11 cellular contexts compared by ENCODE assay signal in the genomic region with DNA sequence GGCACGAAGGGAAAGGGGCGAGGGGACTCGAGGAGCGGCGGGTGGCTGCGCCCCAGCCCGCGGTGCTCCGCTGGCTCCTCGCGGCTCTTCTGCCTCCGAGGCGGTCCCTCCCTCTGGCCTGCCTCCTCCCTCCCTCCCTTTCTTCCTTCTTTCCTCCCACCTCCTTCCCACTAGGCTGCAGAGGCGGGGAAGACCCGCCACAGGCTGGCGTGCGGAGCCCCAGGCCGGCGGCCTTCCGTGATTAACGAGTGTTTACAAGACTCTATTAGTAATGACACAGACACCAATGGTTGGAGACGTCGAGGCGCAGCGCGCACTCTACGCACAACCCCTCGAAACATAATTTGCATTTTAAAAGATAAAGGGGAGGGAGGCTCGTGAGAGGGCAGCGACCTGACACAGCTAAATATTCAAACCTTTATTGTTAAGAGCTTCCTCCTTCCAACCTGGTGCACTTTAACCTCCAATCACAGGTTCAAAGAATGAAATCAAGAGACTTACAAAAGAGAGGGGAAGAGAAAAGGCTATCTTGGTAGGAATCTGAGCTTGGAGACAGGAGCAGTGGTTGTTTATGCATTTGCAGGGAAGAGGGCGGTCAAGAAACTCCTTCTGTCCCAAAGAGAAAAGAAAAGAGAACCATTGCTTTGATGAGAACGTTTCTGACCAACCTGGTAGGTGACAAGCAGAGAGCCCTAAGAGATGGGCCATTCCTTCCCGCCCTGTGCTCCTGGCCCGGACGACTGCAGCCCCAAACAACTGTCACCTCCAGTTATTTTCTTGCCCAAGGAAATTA. TPM values are rescaled to one million over a fixed set of nuclear protein-coding genes. Genes with fewer than 3 reads are reported as not detected.
DNase-seq lines count a peak whose midpoint lies in the region; ATAC-seq and TF ChIP-seq lines count a peak whose summit lies in the region.
"Had no signal": no experiment of that assay in that cellular context is flagged by ENCODE, and none has a peak within 500 bp of the region (broad histone marks: within the 10 kb centered on the region; RNA-seq: fewer than 3 reads in every experiment).

A gene with protein sequence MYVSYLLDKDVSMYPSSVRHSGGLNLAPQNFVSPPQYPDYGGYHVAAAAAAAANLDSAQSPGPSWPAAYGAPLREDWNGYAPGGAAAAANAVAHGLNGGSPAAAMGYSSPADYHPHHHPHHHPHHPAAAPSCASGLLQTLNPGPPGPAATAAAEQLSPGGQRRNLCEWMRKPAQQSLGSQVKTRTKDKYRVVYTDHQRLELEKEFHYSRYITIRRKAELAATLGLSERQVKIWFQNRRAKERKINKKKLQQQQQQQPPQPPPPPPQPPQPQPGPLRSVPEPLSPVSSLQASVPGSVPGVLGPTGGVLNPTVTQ (minus strand): TSS at position 243 of the 793 bp plus-strand sequence. CDS start 309 bp downstream, outside the sequence.

- WGBS in spleen, 5 donors = 3 to 7% (median 7%) methylated on average over 34 to 35 of the region's 35 CpGs

- DNase-seq in activated CD4-positive, alpha-beta T cell treated with anti-CD3 and anti-CD28 coated beads, Interleukin-2, amount 10 ng/mL, durations not matched to agents 7 days and 5 days = no peak
- no peak for DNase-seq in activated CD4-positive, alpha-beta T cell treated with anti-CD3 and anti-CD28 coated beads, Interleukin-2, amount 50 U/mL, for 1 hour
- DNase-seq in NCI-H748 (lab: John Stamatoyannopoulos, UW; ENCODE audit: unreplicated experiment) = peak; percentile 90
- DNase-seq in glutamatergic neuron = peak; percentile 33
- no peak for DNase-seq in spleen
- DNase-seq in stimulated activated CD4-positive, alpha-beta T cell treated with anti-CD3 and anti-CD28 coated beads, Interleukin-1b, Interleukin-23, amount 100 ng/mL, for 48 hours = no peak
- DNase-seq: anterior cingulate cortex, Karpas-422 had no signal

- CTCF ChIA-PET in activated CD4-positive, alpha-beta T cell treated with anti-CD3 and anti-CD28 coated beads, Interleukin-2, amount 10 ng/mL, durations not matched to agents 7 days and 5 days (lab: Charles Lee) = interaction anchor here (1.7 kb wide), 1 partner anchor 174 kb away, joined by 5 read pairs; no protein-coding TSS in a partner anchor

- H3K4me1 Mint-ChIP-seq in activated CD4-positive, alpha-beta T cell treated with anti-CD3 and anti-CD28 coated beads, Interleukin-2, amount 10 ng/mL, durations not matched to agents 7 days and 5 days = peaks cover 5% of the 10 kb centered on the region
- peaks cover 19% of the 10 kb centered on the region for H3K4me1 Mint-ChIP-seq in glutamatergic neuron (ENCODE audit: low read depth, unreplicated experiment)

- peaks cover 84% of the 10 kb centered on the region for H3K27me3 Mint-ChIP-seq in activated CD4-positive, alpha-beta T cell treated with anti-CD3 and anti-CD28 coated beads, Interleukin-2, amount 10 ng/mL, durations not matched to agents 7 days and 5 days
- H3K27me3 Mint-ChIP-seq in glutamatergic neuron (ENCODE audit: unreplicated experiment) = peaks cover 43% of the 10 kb centered on the region

- no peaks in the 10 kb centered on the region for H3K9me3 Mint-ChIP-seq in activated CD4-positive, alpha-beta T cell treated with anti-CD3 and anti-CD28 coated beads, Interleukin-2, amount 10 ng/mL, durations not matched to agents 7 days and 5 days
- H3K9me3 Mint-ChIP-seq in glutamatergic neuron (ENCODE audit: unreplicated experiment) = peaks cover 26% of the 10 kb centered on the region

- no peaks in the 10 kb centered on the region for H3K36me3 ChIP-seq in spleen

- H3K27ac Mint-ChIP-seq in activated CD4-positive, alpha-beta T cell treated with anti-CD3 and anti-CD28 coated beads, Interleukin-2, amount 10 ng/mL, durations not matched to agents 7 days and 5 days = peak within 1 kb of the TSS; percentile 2
- no peak within 1 kb of the TSS for H3K27ac Mint-ChIP-seq in glutamatergic neuron (ENCODE audit: unreplicated experiment)

- TF ChIP-seq CTCF in glutamatergic neuron (IDR thresholded peaks at IDR 0.05; ENCODE audit: partially characterized antibody, unreplicated experiment) (no peak), spleen (IDR thresholded peaks at IDR 0.05 in 8 of 11, conservative IDR thresholded peaks at IDR 0.05 in 3 of 11) (no peak)

- H3K27ac ChIP-seq in spleen = no peak within 1 kb of the TSS
- H3K27ac ChIP-seq: skin epidermis had no signal

- POLR2A ChIA-PET in activated CD4-positive, alpha-beta T cell treated with anti-CD3 and anti-CD28 coated beads, Interleukin-2, amount 10 ng/mL, durations not matched to agents 7 days and 5 days (lab: Charles Lee) = no interaction called here

- TF ChIP-seq POLR2A in spleen (IDR thresholded peaks at IDR 0.05) = no peak

- H3K4me1 ChIP-seq in spleen = peaks cover 8 to 52% (median 40%) of the 10 kb centered on the region in 6 donors

- H3K4me3 Mint-ChIP-seq in activated CD4-positive, alpha-beta T cell treated with anti-CD3 and anti-CD28 coated beads, Interleukin-2, amount 10 ng/mL, durations not matched to agents 7 days and 5 days = peak within 1 kb of the TSS; percentile 4
- peak within 1 kb of the TSS; percentile 35 for H3K4me3 Mint-ChIP-seq in glutamatergic neuron (ENCODE audit: unreplicated experiment)

- ATAC-seq in GM21390 (IDR thresholded peaks at IDR 0.05; ENCODE audit: unreplicated experiment) (no peak), GM21515 (IDR thresholded peaks at IDR 0.05; ENCODE audit: unreplicated experiment) (no peak)

- H3K27me3 ChIP-seq in spleen (replicated peaks in 1 of 7) = peaks cover 7 to 100% (median 98%) of the 10 kb centered on the region in 7 donors

- H3K36me3 Mint-ChIP-seq in activated CD4-positive, alpha-beta T cell treated with anti-CD3 and anti-CD28 coated beads, Interleukin-2, amount 10 ng/mL, durations not matched to agents 7 days and 5 days (ENCODE audit: low read depth) = no peaks in the 10 kb centered on the region
- no peaks in the 10 kb centered on the region for H3K36me3 Mint-ChIP-seq in glutamatergic neuron (ENCODE audit: unreplicated experiment)

- peak within 1 kb of the TSS in 6 of 8 donors; percentile 9 to 59 (median 21) for H3K4me3 ChIP-seq in spleen
- H3K4me3 ChIP-seq: skin epidermis had no signal

- H3K9me3 ChIP-seq in spleen = no peaks in the 10 kb centered on the region

- intact Hi-C loops in spleen (cut with DNase I; ENCODE audit: low total_unique reads) = no loop called here

RNA-seq across cellular contexts. Expression of the gene that starts here (rescaled TPM):
- not detected for total RNA-seq in activated CD4-positive, alpha-beta T cell treated with anti-CD3 and anti-CD28 coated beads, Interleukin-2, amount 10 ng/mL, durations not matched to agents 7 days and 5 days
- total RNA-seq in glutamatergic neuron (ENCODE audit: unreplicated experiment) (1.1 TPM), spleen (not detected)
- under 1 TPM in 2 of 3 donors, not detected in 1; 0.02 to 0.03 TPM for polyA plus RNA-seq in spleen

Comparison
In these comparisons a context has a peak if more than half of its experiments do, and no peak if none do; other contexts are left out.
1. DNase-seq: peak in NCI-H748 (single experiment) and glutamatergic neuron (single experiment); none in activated CD4-positive, alpha-beta T cell treated with anti-CD3 and anti-CD28 coated beads, Interleukin-2, amount 10 ng/mL, durations not matched to agents 7 days and 5 days (single experiment), activated CD4-positive, alpha-beta T cell treated with anti-CD3 and anti-CD28 coated beads, Interleukin-2, amount 50 U/mL, for 1 hour (single experiment), spleen (single experiment) and stimulated activated CD4-positive, alpha-beta T cell treated with anti-CD3 and anti-CD28 coated beads, Interleukin-1b, Interleukin-23, amount 100 ng/mL, for 48 hours (single experiment).